Comparison of ENCODE assay signal across 1 cellular context in the genomic region with DNA sequence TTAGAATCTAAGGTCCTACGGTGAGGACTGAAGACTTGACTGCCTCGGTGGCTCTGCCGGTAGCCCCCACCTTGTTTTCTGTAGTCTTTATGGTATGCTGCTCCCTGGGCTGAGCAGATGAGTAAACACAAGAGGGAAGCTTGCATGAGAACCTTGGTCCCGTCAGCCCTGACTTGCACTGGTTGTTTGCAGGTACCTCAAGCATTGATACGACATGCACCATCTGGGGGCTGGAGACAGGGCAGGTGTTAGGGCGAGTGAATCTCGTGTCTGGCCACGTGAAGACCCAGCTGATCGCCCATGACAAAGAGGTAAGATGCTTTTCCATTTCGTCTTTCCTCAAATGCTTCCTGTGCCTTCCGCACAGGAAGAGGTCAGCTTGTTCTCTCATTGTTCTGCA.
TF ChIP-seq lines count a peak whose summit lies in the region.

No MANE protein-coding gene starts in this region.

TF ChIP-seq in HepG2, 621 proteins besides CTCF, POLR2A, EP300 and RAD21 (continued from another document and continues in another):
- TF ChIP-seq AHDC1 (CRISPR knock-in tag; IDR thresholded peaks at IDR 0.05; ENCODE audit: borderline replicate concordance) = peak; percentile 35; the same call in 1 of the 2 replicates
- TF ChIP-seq, protein P1, sequence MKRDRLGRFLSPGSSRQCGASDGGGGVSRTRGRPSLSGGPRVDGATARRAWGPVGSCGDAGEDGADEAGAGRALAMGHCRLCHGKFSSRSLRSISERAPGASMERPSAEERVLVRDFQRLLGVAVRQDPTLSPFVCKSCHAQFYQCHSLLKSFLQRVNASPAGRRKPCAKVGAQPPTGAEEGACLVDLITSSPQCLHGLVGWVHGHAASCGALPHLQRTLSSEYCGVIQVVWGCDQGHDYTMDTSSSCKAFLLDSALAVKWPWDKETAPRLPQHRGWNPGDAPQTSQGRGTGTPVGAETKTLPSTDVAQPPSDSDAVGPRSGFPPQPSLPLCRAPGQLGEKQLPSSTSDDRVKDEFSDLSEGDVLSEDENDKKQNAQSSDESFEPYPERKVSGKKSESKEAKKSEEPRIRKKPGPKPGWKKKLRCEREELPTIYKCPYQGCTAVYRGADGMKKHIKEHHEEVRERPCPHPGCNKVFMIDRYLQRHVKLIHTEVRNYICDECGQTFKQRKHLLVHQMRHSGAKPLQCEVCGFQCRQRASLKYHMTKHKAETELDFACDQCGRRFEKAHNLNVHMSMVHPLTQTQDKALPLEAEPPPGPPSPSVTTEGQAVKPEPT (CRISPR knock-in tag; IDR thresholded peaks at IDR 0.05; ENCODE audit: low read depth) = no peak
- TF ChIP-seq RCOR2 (CRISPR knock-in tag; IDR thresholded peaks at IDR 0.05) = peak; percentile 70; the same call in 1 of the 2 replicates
- TF ChIP-seq XBP1 (CRISPR knock-in tag; IDR thresholded peaks at IDR 0.05) = no peak
- TF ChIP-seq SATB2 (CRISPR knock-in tag; IDR thresholded peaks at IDR 0.05) = no peak
- no peak for TF ChIP-seq ZNF430 (CRISPR knock-in tag; IDR thresholded peaks at IDR 0.05)
- no peak; the same call in 1 of the 2 replicates for TF ChIP-seq SMYD3 (CRISPR knock-in tag; IDR thresholded peaks at IDR 0.05)
- TF ChIP-seq TAF15 (IDR thresholded peaks at IDR 0.05; ENCODE audit: low read depth, low read length, poor library complexity, severe bottlenecking) = no peak
- TF ChIP-seq ZNF367 (CRISPR knock-in tag; IDR thresholded peaks at IDR 0.05; ENCODE audit: borderline replicate concordance) = no peak
- no peak; the same call in 1 of the 2 replicates for TF ChIP-seq NAIF1 (CRISPR knock-in tag; IDR thresholded peaks at IDR 0.05; ENCODE audit: borderline replicate concordance)
- TF ChIP-seq ZNF292 (CRISPR knock-in tag; IDR thresholded peaks at IDR 0.05; ENCODE audit: borderline replicate concordance, low read depth) = no peak
- no peak for TF ChIP-seq BHLHE40 (IDR thresholded peaks at IDR 0.05; ENCODE audit: low read length)
- TF ChIP-seq MLLT10 (CRISPR knock-in tag; IDR thresholded peaks at IDR 0.05) = no peak
- no peak for TF ChIP-seq ZNF468 (CRISPR knock-in tag; IDR thresholded peaks at IDR 0.05)
- TF ChIP-seq HOXA7 (CRISPR knock-in tag; IDR thresholded peaks at IDR 0.05) = no peak
- TF ChIP-seq ZNF547 (CRISPR knock-in tag; IDR thresholded peaks at IDR 0.05) = no peak
- TF ChIP-seq PHB2 (IDR thresholded peaks at IDR 0.05; ENCODE audit: partially characterized antibody) = no peak
- TF ChIP-seq, protein P2, sequence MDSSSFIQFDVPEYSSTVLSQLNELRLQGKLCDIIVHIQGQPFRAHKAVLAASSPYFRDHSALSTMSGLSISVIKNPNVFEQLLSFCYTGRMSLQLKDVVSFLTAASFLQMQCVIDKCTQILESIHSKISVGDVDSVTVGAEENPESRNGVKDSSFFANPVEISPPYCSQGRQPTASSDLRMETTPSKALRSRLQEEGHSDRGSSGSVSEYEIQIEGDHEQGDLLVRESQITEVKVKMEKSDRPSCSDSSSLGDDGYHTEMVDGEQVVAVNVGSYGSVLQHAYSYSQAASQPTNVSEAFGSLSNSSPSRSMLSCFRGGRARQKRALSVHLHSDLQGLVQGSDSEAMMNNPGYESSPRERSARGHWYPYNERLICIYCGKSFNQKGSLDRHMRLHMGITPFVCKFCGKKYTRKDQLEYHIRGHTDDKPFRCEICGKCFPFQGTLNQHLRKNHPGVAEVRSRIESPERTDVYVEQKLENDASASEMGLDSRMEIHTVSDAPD (CRISPR knock-in tag; IDR thresholded peaks at IDR 0.05) = no peak
- TF ChIP-seq MED13 (CRISPR knock-in tag; IDR thresholded peaks at IDR 0.05) = no peak
- no peak for TF ChIP-seq ZNF570 (CRISPR knock-in tag; IDR thresholded peaks at IDR 0.05; ENCODE audit: borderline replicate concordance)
- TF ChIP-seq CENPT (CRISPR knock-in tag; IDR thresholded peaks at IDR 0.05; ENCODE audit: low read depth) = no peak
- TF ChIP-seq, protein P3, sequence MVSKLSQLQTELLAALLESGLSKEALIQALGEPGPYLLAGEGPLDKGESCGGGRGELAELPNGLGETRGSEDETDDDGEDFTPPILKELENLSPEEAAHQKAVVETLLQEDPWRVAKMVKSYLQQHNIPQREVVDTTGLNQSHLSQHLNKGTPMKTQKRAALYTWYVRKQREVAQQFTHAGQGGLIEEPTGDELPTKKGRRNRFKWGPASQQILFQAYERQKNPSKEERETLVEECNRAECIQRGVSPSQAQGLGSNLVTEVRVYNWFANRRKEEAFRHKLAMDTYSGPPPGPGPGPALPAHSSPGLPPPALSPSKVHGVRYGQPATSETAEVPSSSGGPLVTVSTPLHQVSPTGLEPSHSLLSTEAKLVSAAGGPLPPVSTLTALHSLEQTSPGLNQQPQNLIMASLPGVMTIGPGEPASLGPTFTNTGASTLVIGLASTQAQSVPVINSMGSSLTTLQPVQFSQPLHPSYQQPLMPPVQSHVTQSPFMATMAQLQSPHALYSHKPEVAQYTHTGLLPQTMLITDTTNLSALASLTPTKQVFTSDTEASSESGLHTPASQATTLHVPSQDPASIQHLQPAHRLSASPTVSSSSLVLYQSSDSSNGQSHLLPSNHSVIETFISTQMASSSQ (IDR thresholded peaks at IDR 0.05; ENCODE audit: low read depth) = 0 out of 2 replicates have a peak, but pooled peaks have one; percentile 28
- TF ChIP-seq, protein P3 (CRISPR knock-in tag; IDR thresholded peaks at IDR 0.05; ENCODE audit: borderline replicate concordance) = no peak; the same call in 1 of the 2 replicates
- no peak for TF ChIP-seq ZNF800 (CRISPR knock-in tag; IDR thresholded peaks at IDR 0.05)
- TF ChIP-seq ATF7-NPFF (CRISPR knock-in tag; IDR thresholded peaks at IDR 0.05; ENCODE audit: low read depth) = no peak
- peak; percentile 55; the same call in 1 of the 2 replicates for TF ChIP-seq ETV5 (CRISPR knock-in tag; IDR thresholded peaks at IDR 0.05; ENCODE audit: borderline replicate concordance)
- TF ChIP-seq RERE (CRISPR knock-in tag; IDR thresholded peaks at IDR 0.05; ENCODE audit: low read depth) = no peak
